Comparison of ENCODE assay signal across 23 cellular contexts in genomic region chr5:116837876-116838568, GRCh38.
"Had no signal": no experiment of that assay in that cellular context is flagged by ENCODE, and none has a peak within 500 bp of the region (broad histone marks: within the 10 kb centered on the region; RNA-seq: fewer than 3 reads in every experiment).

No MANE protein-coding gene starts in this region.

- H3K4me2 ChIP-seq: neural progenitor cell had no signal

- H3K4me3 ChIP-seq: colonic mucosa, neural progenitor cell had no signal

- H3K27me3 ChIP-seq: colonic mucosa, neural progenitor cell had no signal

- H3K36me3 ChIP-seq: colonic mucosa, neural progenitor cell had no signal

- H3K9me3 ChIP-seq: colonic mucosa had no signal

- H3K4me1 ChIP-seq: colonic mucosa, neural progenitor cell had no signal

- H3K9ac ChIP-seq: neural progenitor cell had no signal

- DNase-seq: activated CD4-positive, alpha-beta T cell treated with anti-CD3 and anti-CD28 coated beads for 4 hours; activated CD4-positive, alpha-beta T cell treated with anti-CD3 and anti-CD28 coated beads, Interleukin-2, amount 50 U/mL, for 4 hours; activated naive CD4-positive, alpha-beta T cell; activated T-cell treated with anti-CD3 and anti-CD28 coated beads for 4 hours; activated T-cell treated with anti-CD3 and anti-CD28 coated beads, Interleukin-2, amount 50 U/mL, for 72 hours; anterior cingulate cortex; colonic mucosa; effector memory CD8-positive, alpha-beta T cell; erythroblast; head of caudate nucleus; hypothalamus; immature natural killer cell; kidney; left colon; midbrain; naive thymus-derived CD4-positive, alpha-beta T cell; occipital lobe; right cardiac atrium; stimulated activated CD4-positive, alpha-beta T cell treated with anti-CD3 and anti-CD28 coated beads, Interleukin-4, amount 100 ng/mL, for 4 hours; stimulated activated CD8-positive, alpha-beta memory T cell treated with anti-CD3 and anti-CD28 coated beads, Interleukin-4, amount 100 ng/mL, for 48 hours; stimulated activated naive CD8-positive, alpha-beta T cell treated with anti-CD3 and anti-CD28 coated beads, Interleukin-15, amount 100 ng/mL, for 72 hours; substantia nigra had no signal

- H3K27ac ChIP-seq: colonic mucosa, neural progenitor cell had no signal
